ENCODE assay signal across 1 cellular context in the genomic region with DNA sequence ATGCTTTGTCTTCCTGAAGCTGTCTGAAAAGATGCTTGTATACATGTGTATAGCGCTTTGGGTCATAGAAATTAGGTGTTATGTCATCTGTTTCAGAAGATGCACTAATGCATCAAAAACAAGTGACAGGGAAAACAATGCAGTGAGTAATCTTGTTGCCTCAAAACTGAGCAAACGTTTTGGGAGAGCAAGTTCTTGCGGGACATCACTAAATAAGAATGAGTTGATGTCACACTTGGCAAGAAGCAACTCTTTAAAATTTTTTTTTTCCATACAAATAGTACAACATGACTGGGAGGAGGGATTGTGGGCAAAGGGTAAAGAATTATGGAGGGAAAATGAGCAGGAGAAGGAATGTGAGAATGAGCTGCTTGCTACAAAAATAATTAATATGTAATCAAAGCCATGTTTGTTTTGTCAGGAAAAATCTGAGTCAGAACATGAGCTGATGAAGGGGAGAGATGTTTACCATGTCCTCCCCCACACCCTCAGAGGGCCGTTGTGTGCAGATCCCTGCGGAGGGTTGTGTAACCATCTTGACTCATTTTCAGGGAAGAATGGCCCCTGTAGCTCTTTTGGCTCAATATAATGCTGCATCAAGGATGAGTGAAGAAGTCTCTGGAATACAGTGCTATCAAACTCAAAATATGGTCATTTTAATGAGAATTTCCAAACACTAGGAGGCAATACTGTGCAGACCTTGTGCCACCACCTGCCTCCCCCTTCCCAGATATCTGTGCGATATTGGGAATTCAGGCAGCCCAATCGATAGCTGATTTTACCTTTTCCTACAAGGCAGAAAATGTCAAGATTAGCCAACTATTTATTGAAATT.
TF ChIP-seq lines count a peak whose summit lies in the region.

No MANE protein-coding gene starts in this region.

TF ChIP-seq in HepG2, 621 proteins besides CTCF, POLR2A, EP300 and RAD21 (continued from another document and continues in another):
- no peak for TF ChIP-seq TRIM22 (IDR thresholded peaks at IDR 0.05)
- no peak for TF ChIP-seq ZNF460 (CRISPR knock-in tag; IDR thresholded peaks at IDR 0.05; ENCODE audit: borderline replicate concordance)
- TF ChIP-seq, protein P1, sequence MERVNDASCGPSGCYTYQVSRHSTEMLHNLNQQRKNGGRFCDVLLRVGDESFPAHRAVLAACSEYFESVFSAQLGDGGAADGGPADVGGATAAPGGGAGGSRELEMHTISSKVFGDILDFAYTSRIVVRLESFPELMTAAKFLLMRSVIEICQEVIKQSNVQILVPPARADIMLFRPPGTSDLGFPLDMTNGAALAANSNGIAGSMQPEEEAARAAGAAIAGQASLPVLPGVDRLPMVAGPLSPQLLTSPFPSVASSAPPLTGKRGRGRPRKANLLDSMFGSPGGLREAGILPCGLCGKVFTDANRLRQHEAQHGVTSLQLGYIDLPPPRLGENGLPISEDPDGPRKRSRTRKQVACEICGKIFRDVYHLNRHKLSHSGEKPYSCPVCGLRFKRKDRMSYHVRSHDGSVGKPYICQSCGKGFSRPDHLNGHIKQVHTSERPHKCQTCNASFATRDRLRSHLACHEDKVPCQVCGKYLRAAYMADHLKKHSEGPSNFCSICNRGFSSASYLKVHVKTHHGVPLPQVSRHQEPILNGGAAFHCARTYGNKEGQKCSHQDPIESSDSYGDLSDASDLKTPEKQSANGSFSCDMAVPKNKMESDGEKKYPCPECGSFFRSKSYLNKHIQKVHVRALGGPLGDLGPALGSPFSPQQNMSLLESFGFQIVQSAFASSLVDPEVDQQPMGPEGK (CRISPR knock-in tag; IDR thresholded peaks at IDR 0.05), result peak; percentile 84
- no peak for TF ChIP-seq ZNF136 (CRISPR knock-in tag; IDR thresholded peaks at IDR 0.05; ENCODE audit: low read depth)
- no peak for TF ChIP-seq MTF1 (CRISPR knock-in tag; IDR thresholded peaks at IDR 0.05)
- TF ChIP-seq, protein P2, sequence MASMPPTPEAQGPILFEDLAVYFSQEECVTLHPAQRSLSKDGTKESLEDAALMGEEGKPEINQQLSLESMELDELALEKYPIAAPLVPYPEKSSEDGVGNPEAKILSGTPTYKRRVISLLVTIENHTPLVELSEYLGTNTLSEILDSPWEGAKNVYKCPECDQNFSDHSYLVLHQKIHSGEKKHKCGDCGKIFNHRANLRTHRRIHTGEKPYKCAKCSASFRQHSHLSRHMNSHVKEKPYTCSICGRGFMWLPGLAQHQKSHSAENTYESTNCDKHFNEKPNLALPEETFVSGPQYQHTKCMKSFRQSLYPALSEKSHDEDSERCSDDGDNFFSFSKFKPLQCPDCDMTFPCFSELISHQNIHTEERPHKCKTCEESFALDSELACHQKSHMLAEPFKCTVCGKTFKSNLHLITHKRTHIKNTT (CRISPR knock-in tag; IDR thresholded peaks at IDR 0.05), result no peak
- no peak for TF ChIP-seq PHF8 (CRISPR knock-in tag; IDR thresholded peaks at IDR 0.05)
- TF ChIP-seq ZSCAN21 (CRISPR knock-in tag; IDR thresholded peaks at IDR 0.05; ENCODE audit: borderline replicate concordance), result no peak
- TF ChIP-seq, protein P3, sequence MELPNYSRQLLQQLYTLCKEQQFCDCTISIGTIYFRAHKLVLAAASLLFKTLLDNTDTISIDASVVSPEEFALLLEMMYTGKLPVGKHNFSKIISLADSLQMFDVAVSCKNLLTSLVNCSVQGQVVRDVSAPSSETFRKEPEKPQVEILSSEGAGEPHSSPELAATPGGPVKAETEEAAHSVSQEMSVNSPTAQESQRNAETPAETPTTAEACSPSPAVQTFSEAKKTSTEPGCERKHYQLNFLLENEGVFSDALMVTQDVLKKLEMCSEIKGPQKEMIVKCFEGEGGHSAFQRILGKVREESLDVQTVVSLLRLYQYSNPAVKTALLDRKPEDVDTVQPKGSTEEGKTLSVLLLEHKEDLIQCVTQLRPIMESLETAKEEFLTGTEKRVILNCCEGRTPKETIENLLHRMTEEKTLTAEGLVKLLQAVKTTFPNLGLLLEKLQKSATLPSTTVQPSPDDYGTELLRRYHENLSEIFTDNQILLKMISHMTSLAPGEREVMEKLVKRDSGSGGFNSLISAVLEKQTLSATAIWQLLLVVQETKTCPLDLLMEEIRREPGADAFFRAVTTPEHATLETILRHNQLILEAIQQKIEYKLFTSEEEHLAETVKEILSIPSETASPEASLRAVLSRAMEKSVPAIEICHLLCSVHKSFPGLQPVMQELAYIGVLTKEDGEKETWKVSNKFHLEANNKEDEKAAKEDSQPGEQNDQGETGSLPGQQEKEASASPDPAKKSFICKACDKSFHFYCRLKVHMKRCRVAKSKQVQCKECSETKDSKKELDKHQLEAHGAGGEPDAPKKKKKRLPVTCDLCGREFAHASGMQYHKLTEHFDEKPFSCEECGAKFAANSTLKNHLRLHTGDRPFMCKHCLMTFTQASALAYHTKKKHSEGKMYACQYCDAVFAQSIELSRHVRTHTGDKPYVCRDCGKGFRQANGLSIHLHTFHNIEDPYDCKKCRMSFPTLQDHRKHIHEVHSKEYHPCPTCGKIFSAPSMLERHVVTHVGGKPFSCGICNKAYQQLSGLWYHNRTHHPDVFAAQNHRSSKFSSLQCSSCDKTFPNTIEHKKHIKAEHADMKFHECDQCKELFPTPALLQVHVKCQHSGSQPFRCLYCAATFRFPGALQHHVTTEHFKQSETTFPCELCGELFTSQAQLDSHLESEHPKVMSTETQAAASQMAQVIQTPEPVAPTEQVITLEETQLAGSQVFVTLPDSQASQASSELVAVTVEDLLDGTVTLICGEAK (IDR thresholded peaks at IDR 0.05), result no peak
- TF ChIP-seq, protein P3 (CRISPR knock-in tag; IDR thresholded peaks at IDR 0.05), result no peak
- TF ChIP-seq PAWR (CRISPR knock-in tag; IDR thresholded peaks at IDR 0.05; ENCODE audit: borderline replicate concordance), result no peak
- TF ChIP-seq CENPBD1 (CRISPR knock-in tag; IDR thresholded peaks at IDR 0.05; ENCODE audit: borderline replicate concordance, low read depth), result no peak
- no peak for TF ChIP-seq KAT7 (CRISPR knock-in tag; IDR thresholded peaks at IDR 0.05; ENCODE audit: borderline replicate concordance)
- no peak for TF ChIP-seq PAX8 (CRISPR knock-in tag; IDR thresholded peaks at IDR 0.05; ENCODE audit: borderline replicate concordance)
- TF ChIP-seq, protein P4, sequence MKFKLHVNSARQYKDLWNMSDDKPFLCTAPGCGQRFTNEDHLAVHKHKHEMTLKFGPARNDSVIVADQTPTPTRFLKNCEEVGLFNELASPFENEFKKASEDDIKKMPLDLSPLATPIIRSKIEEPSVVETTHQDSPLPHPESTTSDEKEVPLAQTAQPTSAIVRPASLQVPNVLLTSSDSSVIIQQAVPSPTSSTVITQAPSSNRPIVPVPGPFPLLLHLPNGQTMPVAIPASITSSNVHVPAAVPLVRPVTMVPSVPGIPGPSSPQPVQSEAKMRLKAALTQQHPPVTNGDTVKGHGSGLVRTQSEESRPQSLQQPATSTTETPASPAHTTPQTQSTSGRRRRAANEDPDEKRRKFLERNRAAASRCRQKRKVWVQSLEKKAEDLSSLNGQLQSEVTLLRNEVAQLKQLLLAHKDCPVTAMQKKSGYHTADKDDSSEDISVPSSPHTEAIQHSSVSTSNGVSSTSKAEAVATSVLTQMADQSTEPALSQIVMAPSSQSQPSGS (CRISPR knock-in tag; IDR thresholded peaks at IDR 0.05), result no peak; the same call in 1 of the 2 replicates
- TF ChIP-seq ATF7 (IDR thresholded peaks at IDR 0.05), result no peak
- no peak for TF ChIP-seq ATF7 (CRISPR knock-in tag; IDR thresholded peaks at IDR 0.05)
- TF ChIP-seq ZMYM2 (CRISPR knock-in tag; IDR thresholded peaks at IDR 0.05), result no peak
- TF ChIP-seq THAP9 (CRISPR knock-in tag; IDR thresholded peaks at IDR 0.05; ENCODE audit: borderline replicate concordance), result no peak
- no peak for TF ChIP-seq ZMYM4 (CRISPR knock-in tag; IDR thresholded peaks at IDR 0.05)
- peak; percentile 51; the same call in 1 of the 2 replicates for TF ChIP-seq RXRB (CRISPR knock-in tag; IDR thresholded peaks at IDR 0.05; ENCODE audit: borderline replicate concordance)
- no peak for TF ChIP-seq ZNF501 (CRISPR knock-in tag; IDR thresholded peaks at IDR 0.05)
- TF ChIP-seq MYC (CRISPR knock-in tag; IDR thresholded peaks at IDR 0.05; ENCODE audit: borderline replicate concordance), result no peak
- no peak for TF ChIP-seq PCBP1 (IDR thresholded peaks at IDR 0.05; ENCODE audit: borderline replicate concordance, low read depth, low read length)
- TF ChIP-seq ZNF557 (CRISPR knock-in tag; IDR thresholded peaks at IDR 0.05), result no peak
- TF ChIP-seq, protein P5, sequence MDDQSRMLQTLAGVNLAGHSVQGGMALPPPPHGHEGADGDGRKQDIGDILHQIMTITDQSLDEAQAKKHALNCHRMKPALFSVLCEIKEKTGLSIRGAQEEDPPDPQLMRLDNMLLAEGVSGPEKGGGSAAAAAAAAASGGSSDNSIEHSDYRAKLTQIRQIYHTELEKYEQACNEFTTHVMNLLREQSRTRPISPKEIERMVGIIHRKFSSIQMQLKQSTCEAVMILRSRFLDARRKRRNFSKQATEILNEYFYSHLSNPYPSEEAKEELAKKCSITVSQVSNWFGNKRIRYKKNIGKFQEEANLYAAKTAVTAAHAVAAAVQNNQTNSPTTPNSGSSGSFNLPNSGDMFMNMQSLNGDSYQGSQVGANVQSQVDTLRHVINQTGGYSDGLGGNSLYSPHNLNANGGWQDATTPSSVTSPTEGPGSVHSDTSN (CRISPR knock-in tag; IDR thresholded peaks at IDR 0.05; ENCODE audit: borderline replicate concordance), result no peak
- no peak for TF ChIP-seq ZNF3 (CRISPR knock-in tag; IDR thresholded peaks at IDR 0.05)
- TF ChIP-seq SNRNP70 (IDR thresholded peaks at IDR 0.05; ENCODE audit: low read depth, low read length), result no peak
- no peak; the same call in 1 of the 2 replicates for TF ChIP-seq YEATS2 (CRISPR knock-in tag; IDR thresholded peaks at IDR 0.05; ENCODE audit: borderline replicate concordance)
- TF ChIP-seq KLF13 (CRISPR knock-in tag; IDR thresholded peaks at IDR 0.05), result no peak
- TF ChIP-seq RBM39 (IDR thresholded peaks at IDR 0.05; ENCODE audit: low read depth, low read length, poor library complexity, severe bottlenecking), result no peak
- no peak for TF ChIP-seq SIN3A (IDR thresholded peaks at IDR 0.05; ENCODE audit: borderline replicate concordance, low read depth, low read length)
- peak; percentile 83 for TF ChIP-seq FOXO1 (CRISPR knock-in tag; IDR thresholded peaks at IDR 0.05)
- no peak for TF ChIP-seq ZBTB3 (CRISPR knock-in tag; IDR thresholded peaks at IDR 0.05; ENCODE audit: borderline replicate concordance, low read depth)
- no peak for TF ChIP-seq HES4 (CRISPR knock-in tag; IDR thresholded peaks at IDR 0.05; ENCODE audit: borderline replicate concordance)
